In the genomic region with DNA sequence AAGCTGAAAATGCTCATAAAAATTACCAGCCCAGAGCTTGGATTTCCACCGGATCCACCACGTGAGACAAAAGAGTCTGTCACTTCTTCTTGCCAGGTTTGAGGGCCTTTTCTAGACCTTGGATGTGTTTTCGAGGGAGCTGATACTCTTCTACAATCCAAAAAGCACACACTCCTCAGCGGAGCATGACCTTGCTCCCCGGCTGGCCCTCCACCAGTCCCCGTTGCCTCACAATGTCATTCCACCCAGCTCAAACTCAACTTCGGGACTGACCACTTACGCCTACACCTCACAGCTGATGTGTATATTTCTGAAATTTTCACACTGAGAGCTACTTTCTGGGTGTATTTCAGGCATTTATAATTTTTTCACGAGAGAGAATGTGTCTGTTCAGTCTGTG, we compare ENCODE assay signal across 23 cellular contexts. TPM values are rescaled to one million over a fixed set of nuclear protein-coding genes. Genes with fewer than 3 reads are reported as not detected.
A peak's percentile ranks its signal among the peaks of the same experiment; 100 is the strongest.
DNase-seq lines count a peak whose midpoint lies in the region; ATAC-seq and TF ChIP-seq lines count a peak whose summit lies in the region.
"Had no signal": no experiment of that assay in that cellular context is flagged by ENCODE, and none has a peak within 500 bp of the region (broad histone marks: within the 10 kb centered on the region; RNA-seq: fewer than 3 reads in every experiment).

No MANE protein-coding gene starts in this region.

- CTCF ChIA-PET in activated CD8-positive, alpha-beta T cell treated with anti-CD3 and anti-CD28 coated beads for 36 hours (lab: Charles Lee) = interaction anchor here (0.7 to 3.4 kb wide), 24 partner anchors 8 to 163 kb away, joined by 3 to 21 read pairs (median 6); partner anchors contain the start of genes DYRK3, EIF2D and RASSF5

- intact Hi-C loops in activated CD8-positive, alpha-beta T cell treated with anti-CD3 and anti-CD28 coated beads for 36 hours (cut with micrococcal nuclease) = loop anchor here (2.0 kb wide), 1 partner anchor 43 kb away; no protein-coding TSS in a partner anchor

- peaks cover 63% of the 10 kb centered on the region for H3K4me1 Mint-ChIP-seq in activated T-cell treated with anti-CD3 and anti-CD28 coated beads, Interleukin-2, amount 50 U/mL, for 72 hours (ENCODE audit: low read depth)
- H3K4me1 Mint-ChIP-seq in activated CD8-positive, alpha-beta T cell treated with anti-CD3 and anti-CD28 coated beads for 36 hours (ENCODE audit: low read depth) = peaks cover 58% of the 10 kb centered on the region
- H3K4me1 Mint-ChIP-seq in immature natural killer cell = peaks cover 50 to 63% of the 10 kb centered on the region in 2 donors
- H3K4me1 Mint-ChIP-seq in stimulated activated naive B cell treated with anti-CD40 and anti-IgM and Interleukin-4, amounts not matched to agents 10 μg/mL and 1 μg/mL and 100 μg/mL, for 72 hours = peaks cover 20 to 33% of the 10 kb centered on the region in 2 donors

- H3K36me3 Mint-ChIP-seq in activated T-cell treated with anti-CD3 and anti-CD28 coated beads, Interleukin-2, amount 50 U/mL, for 72 hours (ENCODE audit: insufficient read depth in 2 of 2) = peaks cover 16 to 60% of the 10 kb centered on the region in 2 donors
- peaks cover 76% of the 10 kb centered on the region for H3K36me3 Mint-ChIP-seq in activated CD8-positive, alpha-beta T cell treated with anti-CD3 and anti-CD28 coated beads for 36 hours (ENCODE audit: low read depth)
- H3K36me3 Mint-ChIP-seq in immature natural killer cell = peaks cover 8 to 33% (median 20%) of the 10 kb centered on the region in 3 donors
- H3K36me3 Mint-ChIP-seq in stimulated activated naive B cell treated with anti-CD40 and anti-IgM and Interleukin-4, amounts not matched to agents 10 μg/mL and 1 μg/mL and 100 μg/mL, for 72 hours = peaks cover 34 to 72% of the 10 kb centered on the region in 2 donors

- no peak for DNase-seq in activated T-cell treated with anti-CD3 and anti-CD28 coated beads, Interleukin-2, amount 50 U/mL, for 72 hours
- no peak for DNase-seq in activated T-cell treated with anti-CD3 and anti-CD28 coated beads for 4 hours
- no peak for DNase-seq in activated CD8-positive, alpha-beta T cell treated with anti-CD3 and anti-CD28 coated beads for 36 hours
- DNase-seq in immature natural killer cell = no peak
- no peak for DNase-seq in stimulated activated naive B cell treated with anti-CD40 and anti-IgM and Interleukin-4, amounts not matched to agents 10 μg/mL and 1 μg/mL and 100 μg/mL, for 72 hours
- DNase-seq in globus pallidus (ENCODE audit: low spot score) = no peak
- no peak for DNase-seq in NCI-H2081 treated with DMSO at 0.1 percent for 48 hours (lab: John Stamatoyannopoulos, UW)
- no peak for DNase-seq in stimulated activated naive CD4-positive, alpha-beta T cell treated with Interleukin-2 at 50 U/mL for 16 hours (lab: John Stamatoyannopoulos, UW)
- DNase-seq: ACHN, brain microvascular endothelial cell, C1 segment of cervical spinal cord, heart right ventricle, Karpas-422, left ventricle myocardium superior, mucosa of descending colon, NCI-H1048, NCI-H2029, NCI-H446 treated with DMSO at 0.1 percent for 48 hours, nucleus accumbens, retina, SK-N-SH, testis had no signal

- peak overlapping the region; percentile 99 for H3K27ac Mint-ChIP-seq in activated T-cell treated with anti-CD3 and anti-CD28 coated beads, Interleukin-2, amount 50 U/mL, for 72 hours
- peak overlapping the region; percentile 97 for H3K27ac Mint-ChIP-seq in activated CD8-positive, alpha-beta T cell treated with anti-CD3 and anti-CD28 coated beads for 36 hours
- peak overlapping the region; percentile 73 to 92 (median 82) for H3K27ac Mint-ChIP-seq in immature natural killer cell
- H3K27ac Mint-ChIP-seq in stimulated activated naive B cell treated with anti-CD40 and anti-IgM and Interleukin-4, amounts not matched to agents 10 μg/mL and 1 μg/mL and 100 μg/mL, for 72 hours = peak overlapping the region; percentile 56

- POLR2A ChIA-PET in activated CD8-positive, alpha-beta T cell treated with anti-CD3 and anti-CD28 coated beads for 36 hours (lab: Charles Lee) = interaction anchor here (0.7 to 1.6 kb wide), 15 partner anchors 8 to 96 kb away, joined by 3 to 5 read pairs (median 3); partner anchors contain the start of gene EIF2D

- no peaks in the 10 kb centered on the region for H3K27me3 Mint-ChIP-seq in activated T-cell treated with anti-CD3 and anti-CD28 coated beads, Interleukin-2, amount 50 U/mL, for 72 hours (ENCODE audit: low read depth)
- H3K27me3 Mint-ChIP-seq in activated CD8-positive, alpha-beta T cell treated with anti-CD3 and anti-CD28 coated beads for 36 hours = no peaks in the 10 kb centered on the region
- H3K27me3 Mint-ChIP-seq in immature natural killer cell (ENCODE audit: low read depth in 3 of 3) = peaks cover 0 to 3% (median 0%) of the 10 kb centered on the region in 3 donors
- no peaks in the 10 kb centered on the region for H3K27me3 Mint-ChIP-seq in stimulated activated naive B cell treated with anti-CD40 and anti-IgM and Interleukin-4, amounts not matched to agents 10 μg/mL and 1 μg/mL and 100 μg/mL, for 72 hours

- H3K4me3 Mint-ChIP-seq in activated T-cell treated with anti-CD3 and anti-CD28 coated beads, Interleukin-2, amount 50 U/mL, for 72 hours = peak overlapping the region; percentile 18 to 57
- no peak overlapping the region for H3K4me3 Mint-ChIP-seq in activated CD8-positive, alpha-beta T cell treated with anti-CD3 and anti-CD28 coated beads for 36 hours
- no peak overlapping the region for H3K4me3 Mint-ChIP-seq in immature natural killer cell
- no peak overlapping the region for H3K4me3 Mint-ChIP-seq in stimulated activated naive B cell treated with anti-CD40 and anti-IgM and Interleukin-4, amounts not matched to agents 10 μg/mL and 1 μg/mL and 100 μg/mL, for 72 hours

- ATAC-seq in activated T-cell treated with anti-CD3 and anti-CD28 coated beads, Interleukin-2, amount 50 U/mL, for 72 hours (replicated peaks in 1 of 2) = no peak
- no peak for ATAC-seq in activated CD8-positive, alpha-beta T cell treated with anti-CD3 and anti-CD28 coated beads for 36 hours
- no peak for ATAC-seq in stimulated activated naive B cell treated with anti-CD40 and anti-IgM and Interleukin-4, amounts not matched to agents 10 μg/mL and 1 μg/mL and 100 μg/mL, for 72 hours (replicated peaks)
- ATAC-seq: activated CD4-positive, CD25-positive, alpha-beta regulatory T cell treated with anti-CD3 and anti-CD28 coated beads, Interleukin-2, amount 50 U/mL, for 24 hours; heart right ventricle; left ventricle myocardium superior; mucosa of descending colon had no signal

- no peak for TF ChIP-seq CTCF in activated CD8-positive, alpha-beta T cell treated with anti-CD3 and anti-CD28 coated beads for 36 hours (IDR thresholded peaks at IDR 0.05)

- H3K9me3 Mint-ChIP-seq in activated T-cell treated with anti-CD3 and anti-CD28 coated beads, Interleukin-2, amount 50 U/mL, for 72 hours = no peaks in the 10 kb centered on the region
- no peaks in the 10 kb centered on the region for H3K9me3 Mint-ChIP-seq in activated CD8-positive, alpha-beta T cell treated with anti-CD3 and anti-CD28 coated beads for 36 hours
- H3K9me3 Mint-ChIP-seq in immature natural killer cell = no peaks in the 10 kb centered on the region
- no peaks in the 10 kb centered on the region for H3K9me3 Mint-ChIP-seq in stimulated activated naive B cell treated with anti-CD40 and anti-IgM and Interleukin-4, amounts not matched to agents 10 μg/mL and 1 μg/mL and 100 μg/mL, for 72 hours

RNA-seq across cellular contexts. Expression of gene EIF2D, which starts 20.6 kb away (rescaled TPM):
- 100 to 1,000 TPM; 129 to 158 TPM for total RNA-seq in activated T-cell treated with anti-CD3 and anti-CD28 coated beads, Interleukin-2, amount 50 U/mL, for 72 hours
- 100 to 1,000 TPM; 100 to 102 TPM for total RNA-seq in activated CD8-positive, alpha-beta T cell treated with anti-CD3 and anti-CD28 coated beads for 36 hours
- 10 to 100 TPM; 12.9 to 24.2 (median 20.8) TPM for polyA plus RNA-seq in immature natural killer cell

RNA-seq across cellular contexts. Expression of gene DYRK3, which starts 43.6 kb away (rescaled TPM):
- 1 to 10 TPM; 5.9 to 8.7 TPM for total RNA-seq in activated T-cell treated with anti-CD3 and anti-CD28 coated beads, Interleukin-2, amount 50 U/mL, for 72 hours
- 1 to 10 TPM; 4.7 to 4.9 TPM for total RNA-seq in activated CD8-positive, alpha-beta T cell treated with anti-CD3 and anti-CD28 coated beads for 36 hours
- polyA plus RNA-seq in immature natural killer cell = not detected

Comparison
In these comparisons a context has a peak if more than half of its experiments do, and no peak if none do; other contexts are left out.
1. H3K4me3 Mint-ChIP-seq: peak in activated T-cell treated with anti-CD3 and anti-CD28 coated beads, Interleukin-2, amount 50 U/mL, for 72 hours (2 of 2); none in activated CD8-positive, alpha-beta T cell treated with anti-CD3 and anti-CD28 coated beads for 36 hours (single experiment), immature natural killer cell (0 of 5) and stimulated activated naive B cell treated with anti-CD40 and anti-IgM and Interleukin-4, amounts not matched to agents 10 μg/mL and 1 μg/mL and 100 μg/mL, for 72 hours (0 of 2).
2. Peak in every context shown above with its lines, with median percentiles within 50 percentile points of each other: H3K27ac Mint-ChIP-seq.